Comparison of ENCODE assay signal across 20 cellular contexts in the genomic region with DNA sequence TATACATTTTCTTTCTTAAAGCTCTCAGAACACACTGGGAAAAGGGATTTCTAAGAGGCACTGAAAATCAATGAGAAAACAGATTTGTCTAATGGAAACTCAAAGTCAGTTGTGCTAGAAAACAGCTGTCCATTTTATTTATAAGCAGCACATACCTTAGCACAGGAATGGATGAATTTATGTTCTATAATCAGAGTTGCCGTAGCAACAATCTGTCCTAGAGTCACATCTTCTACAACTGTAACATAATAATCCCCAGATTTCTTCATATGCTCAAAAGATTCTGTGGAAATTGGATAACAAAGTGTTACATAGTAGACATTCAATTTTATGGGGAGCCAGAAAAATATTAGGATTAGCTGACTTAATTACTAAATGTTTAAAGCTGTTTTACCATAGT. TPM values are rescaled to one million over a fixed set of nuclear protein-coding genes. Genes with fewer than 3 reads are reported as not detected.
DNase-seq lines count a peak whose midpoint lies in the region; ATAC-seq, FAIRE-seq and TF ChIP-seq lines count a peak whose summit lies in the region.
"Had no signal": no experiment of that assay in that cellular context is flagged by ENCODE, and none has a peak within 500 bp of the region (broad histone marks: within the 10 kb centered on the region; RNA-seq: fewer than 3 reads in every experiment).

No MANE protein-coding gene starts in this region.

- TF ChIP-seq CTCF in D721Med (IDR thresholded peaks at IDR 0.05; ENCODE audit: insufficient read depth, missing control alignments), result no peak

- H3K36me3 Mint-ChIP-seq in naive thymus-derived CD8-positive, alpha-beta T cell, result peaks cover 0 to 32% (median 0%) of the 10 kb centered on the region in 3 donors
- H3K36me3 Mint-ChIP-seq: T-cell had no signal

- peak overlapping the region in 6 of 10 donors; percentile 5 to 53 (median 39) for H3K27ac Mint-ChIP-seq in naive thymus-derived CD8-positive, alpha-beta T cell
- H3K27ac Mint-ChIP-seq: B cell had no signal

- no peak overlapping the region for H3K4me3 Mint-ChIP-seq in naive thymus-derived CD8-positive, alpha-beta T cell
- H3K4me3 Mint-ChIP-seq: B cell, T-cell had no signal

- no peak for DNase-seq in D721Med (ENCODE audit: insufficient read length, low spot score)
- no peak for DNase-seq in HTR-8/SVneo (ENCODE audit: insufficient read length, low spot score)
- peak; percentile 41 for DNase-seq in fibroblast of gingiva (ENCODE audit: low read depth)
- DNase-seq in naive thymus-derived CD8-positive, alpha-beta T cell, result no peak
- no peak for DNase-seq in pons (ENCODE audit: low spot score)
- no peak for DNase-seq in SIG-M5 (lab: John Stamatoyannopoulos, UW)
- no peak for DNase-seq in RPMI8226
- DNase-seq: Caco-2, EL, NCI-H1105, NCI-H2081, NCI-H2171 treated with DMSO at 0.1 percent for 48 hours, NCI-H446, NCI-H69, Peyer's patch, T-cell had no signal

- FAIRE-seq in D721Med (lab: Jason Lieb, UNC) (peak; percentile 73), HTR-8/SVneo (lab: Jason Lieb, UNC) (peak; percentile 46)
- FAIRE-seq: GM12878 had no signal

- no peaks in the 10 kb centered on the region for H3K4me1 Mint-ChIP-seq in naive thymus-derived CD8-positive, alpha-beta T cell

- no peaks in the 10 kb centered on the region for H3K27me3 Mint-ChIP-seq in naive thymus-derived CD8-positive, alpha-beta T cell
- H3K27me3 Mint-ChIP-seq: B cell, T-cell had no signal

- no peak for ATAC-seq in naive thymus-derived CD8-positive, alpha-beta T cell
- no peak for ATAC-seq in GM18498 (IDR thresholded peaks at IDR 0.05; ENCODE audit: unreplicated experiment)
- ATAC-seq: GM12878, Right ventricle myocardium inferior, T-cell had no signal

- H3K9me3 Mint-ChIP-seq in naive thymus-derived CD8-positive, alpha-beta T cell, result no peaks in the 10 kb centered on the region
- H3K9me3 Mint-ChIP-seq: T-cell had no signal

- POLR2A ChIA-PET in naive thymus-derived CD8-positive, alpha-beta T cell (lab: Charles Lee), result interaction anchor here (1.9 kb wide), 1 partner anchor 9 kb away, joined by 5 read pairs; the partner anchor contains the start of gene GNPNAT1

RNA-seq across cellular contexts. Expression of gene GNPNAT1, which starts 9.8 kb away (rescaled TPM):
- total RNA-seq in naive thymus-derived CD8-positive, alpha-beta T cell, result 10 to 100 TPM in 1 of 2 experiments, 1 to 10 TPM in 1; 8.3 to 12.6 TPM
- polyA plus RNA-seq in naive thymus-derived CD8-positive, alpha-beta T cell, result 10 to 100 TPM; 10.9 to 12.9 (median 11.2) TPM

RNA-seq across cellular contexts. Expression of gene STYX, which starts 51.7 kb away (rescaled TPM):
- 10 to 100 TPM; 43.0 to 48.8 TPM for total RNA-seq in naive thymus-derived CD8-positive, alpha-beta T cell
- polyA plus RNA-seq in naive thymus-derived CD8-positive, alpha-beta T cell, result 10 to 100 TPM; 22.9 to 30.5 (median 25.6) TPM
